Comparison of ENCODE assay signal across 1 cellular context in the genomic region with DNA sequence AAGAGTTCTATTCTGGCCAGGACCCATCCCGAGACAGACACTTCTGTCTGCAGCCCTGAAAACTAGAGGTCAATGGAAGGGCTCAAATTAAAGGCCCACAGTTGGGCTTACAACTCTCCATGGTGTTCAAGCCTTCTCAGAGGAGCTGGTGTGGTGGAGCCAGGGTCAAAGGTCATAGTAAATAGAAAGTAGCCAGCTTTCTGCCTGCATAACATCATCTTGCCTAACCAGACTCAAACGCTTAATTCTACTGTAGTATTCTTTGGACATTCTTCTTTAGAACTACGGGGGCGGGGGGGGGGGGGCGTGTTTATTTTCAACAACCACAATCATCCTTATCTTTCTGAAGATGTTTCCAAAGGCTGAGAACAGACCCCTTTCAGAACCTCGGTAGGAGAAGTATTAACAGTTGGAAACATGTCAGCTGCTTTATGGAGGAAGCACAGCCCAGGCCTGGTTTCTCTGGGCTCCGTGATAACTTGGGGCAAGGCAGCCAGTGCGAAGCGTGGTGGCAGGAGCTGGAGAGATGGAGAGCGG.
TF ChIP-seq lines count a peak whose summit lies in the region.

No MANE protein-coding gene starts in this region.

TF ChIP-seq in K562, 482 proteins besides CTCF, POLR2A, EP300 and RAD21 (continued from another document):
- TF ChIP-seq, protein P1, sequence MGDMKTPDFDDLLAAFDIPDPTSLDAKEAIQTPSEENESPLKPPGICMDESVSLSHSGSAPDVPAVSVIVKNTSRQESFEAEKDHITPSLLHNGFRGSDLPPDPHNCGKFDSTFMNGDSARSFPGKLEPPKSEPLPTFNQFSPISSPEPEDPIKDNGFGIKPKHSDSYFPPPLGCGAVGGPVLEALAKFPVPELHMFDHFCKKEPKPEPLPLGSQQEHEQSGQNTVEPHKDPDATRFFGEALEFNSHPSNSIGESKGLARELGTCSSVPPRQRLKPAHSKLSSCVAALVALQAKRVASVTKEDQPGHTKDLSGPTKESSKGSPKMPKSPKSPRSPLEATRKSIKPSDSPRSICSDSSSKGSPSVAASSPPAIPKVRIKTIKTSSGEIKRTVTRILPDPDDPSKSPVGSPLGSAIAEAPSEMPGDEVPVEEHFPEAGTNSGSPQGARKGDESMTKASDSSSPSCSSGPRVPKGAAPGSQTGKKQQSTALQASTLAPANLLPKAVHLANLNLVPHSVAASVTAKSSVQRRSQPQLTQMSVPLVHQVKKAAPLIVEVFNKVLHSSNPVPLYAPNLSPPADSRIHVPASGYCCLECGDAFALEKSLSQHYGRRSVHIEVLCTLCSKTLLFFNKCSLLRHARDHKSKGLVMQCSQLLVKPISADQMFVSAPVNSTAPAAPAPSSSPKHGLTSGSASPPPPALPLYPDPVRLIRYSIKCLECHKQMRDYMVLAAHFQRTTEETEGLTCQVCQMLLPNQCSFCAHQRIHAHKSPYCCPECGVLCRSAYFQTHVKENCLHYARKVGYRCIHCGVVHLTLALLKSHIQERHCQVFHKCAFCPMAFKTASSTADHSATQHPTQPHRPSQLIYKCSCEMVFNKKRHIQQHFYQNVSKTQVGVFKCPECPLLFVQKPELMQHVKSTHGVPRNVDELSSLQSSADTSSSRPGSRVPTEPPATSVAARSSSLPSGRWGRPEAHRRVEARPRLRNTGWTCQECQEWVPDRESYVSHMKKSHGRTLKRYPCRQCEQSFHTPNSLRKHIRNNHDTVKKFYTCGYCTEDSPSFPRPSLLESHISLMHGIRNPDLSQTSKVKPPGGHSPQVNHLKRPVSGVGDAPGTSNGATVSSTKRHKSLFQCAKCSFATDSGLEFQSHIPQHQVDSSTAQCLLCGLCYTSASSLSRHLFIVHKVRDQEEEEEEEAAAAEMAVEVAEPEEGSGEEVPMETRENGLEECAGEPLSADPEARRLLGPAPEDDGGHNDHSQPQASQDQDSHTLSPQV (IDR thresholded peaks at IDR 0.05), result peak; percentile 73; the same call in 1 of the 2 replicates
- TF ChIP-seq ZKSCAN1 (IDR thresholded peaks at IDR 0.05; ENCODE audit: low read depth, low read length), result no peak
- TF ChIP-seq NR2C2 (CRISPR knock-in tag; IDR thresholded peaks at IDR 0.05), result peak; percentile 91
- peak; percentile 94 for TF ChIP-seq NR2C2 (tag; IDR thresholded peaks at IDR 0.05)
- TF ChIP-seq, protein P2, sequence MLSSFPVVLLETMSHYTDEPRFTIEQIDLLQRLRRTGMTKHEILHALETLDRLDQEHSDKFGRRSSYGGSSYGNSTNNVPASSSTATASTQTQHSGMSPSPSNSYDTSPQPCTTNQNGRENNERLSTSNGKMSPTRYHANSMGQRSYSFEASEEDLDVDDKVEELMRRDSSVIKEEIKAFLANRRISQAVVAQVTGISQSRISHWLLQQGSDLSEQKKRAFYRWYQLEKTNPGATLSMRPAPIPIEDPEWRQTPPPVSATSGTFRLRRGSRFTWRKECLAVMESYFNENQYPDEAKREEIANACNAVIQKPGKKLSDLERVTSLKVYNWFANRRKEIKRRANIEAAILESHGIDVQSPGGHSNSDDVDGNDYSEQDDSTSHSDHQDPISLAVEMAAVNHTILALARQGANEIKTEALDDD (IDR thresholded peaks at IDR 0.05), result peak; percentile 40; the same call in 1 of the 2 replicates
- 0 out of 2 replicates have a peak, but pooled peaks have one; percentile 26 for TF ChIP-seq ZNF175 (CRISPR knock-in tag; IDR thresholded peaks at IDR 0.05; ENCODE audit: low read depth)
- TF ChIP-seq NR2C1 (IDR thresholded peaks at IDR 0.05), result peak; percentile 93
- peak; percentile 95 for TF ChIP-seq NR2C1 (tag; IDR thresholded peaks at IDR 0.05)
- TF ChIP-seq, protein P3, sequence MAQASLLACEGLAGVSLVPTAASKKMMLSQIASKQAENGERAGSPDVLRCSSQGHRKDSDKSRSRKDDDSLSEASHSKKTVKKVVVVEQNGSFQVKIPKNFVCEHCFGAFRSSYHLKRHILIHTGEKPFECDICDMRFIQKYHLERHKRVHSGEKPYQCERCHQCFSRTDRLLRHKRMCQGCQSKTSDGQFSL (CRISPR knock-in tag; IDR thresholded peaks at IDR 0.05), result no peak
- TF ChIP-seq, protein P3 (tag; IDR thresholded peaks at IDR 0.05), result peak; percentile 22 to 44; a peak in 1 of 4 replicates
- TF ChIP-seq, protein P4, sequence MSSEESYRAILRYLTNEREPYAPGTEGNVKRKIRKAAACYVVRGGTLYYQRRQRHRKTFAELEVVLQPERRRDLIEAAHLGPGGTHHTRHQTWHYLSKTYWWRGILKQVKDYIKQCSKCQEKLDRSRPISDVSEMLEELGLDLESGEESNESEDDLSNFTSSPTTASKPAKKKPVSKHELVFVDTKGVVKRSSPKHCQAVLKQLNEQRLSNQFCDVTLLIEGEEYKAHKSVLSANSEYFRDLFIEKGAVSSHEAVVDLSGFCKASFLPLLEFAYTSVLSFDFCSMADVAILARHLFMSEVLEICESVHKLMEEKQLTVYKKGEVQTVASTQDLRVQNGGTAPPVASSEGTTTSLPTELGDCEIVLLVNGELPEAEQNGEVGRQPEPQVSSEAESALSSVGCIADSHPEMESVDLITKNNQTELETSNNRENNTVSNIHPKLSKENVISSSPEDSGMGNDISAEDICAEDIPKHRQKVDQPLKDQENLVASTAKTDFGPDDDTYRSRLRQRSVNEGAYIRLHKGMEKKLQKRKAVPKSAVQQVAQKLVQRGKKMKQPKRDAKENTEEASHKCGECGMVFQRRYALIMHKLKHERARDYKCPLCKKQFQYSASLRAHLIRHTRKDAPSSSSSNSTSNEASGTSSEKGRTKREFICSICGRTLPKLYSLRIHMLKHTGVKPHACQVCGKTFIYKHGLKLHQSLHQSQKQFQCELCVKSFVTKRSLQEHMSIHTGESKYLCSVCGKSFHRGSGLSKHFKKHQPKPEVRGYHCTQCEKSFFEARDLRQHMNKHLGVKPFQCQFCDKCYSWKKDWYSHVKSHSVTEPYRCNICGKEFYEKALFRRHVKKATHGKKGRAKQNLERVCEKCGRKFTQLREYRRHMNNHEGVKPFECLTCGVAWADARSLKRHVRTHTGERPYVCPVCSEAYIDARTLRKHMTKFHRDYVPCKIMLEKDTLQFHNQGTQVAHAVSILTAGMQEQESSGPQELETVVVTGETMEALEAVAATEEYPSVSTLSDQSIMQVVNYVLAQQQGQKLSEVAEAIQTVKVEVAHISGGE (CRISPR knock-in tag; IDR thresholded peaks at IDR 0.05), result peak in 1 of 3 experiments; percentile 30; a peak in 1 of 6 replicates
- TF ChIP-seq EP400 (IDR thresholded peaks at IDR 0.05), result no peak
